In genomic region chr6:4567141-4567540, GRCh38 we compare ENCODE assay signal across 16 cellular contexts.
A peak's percentile ranks its signal among the peaks of the same experiment; 100 is the strongest.
DNase-seq lines count a peak whose midpoint lies in the region; ATAC-seq and TF ChIP-seq lines count a peak whose summit lies in the region.
"Had no signal": no experiment of that assay in that cellular context is flagged by ENCODE, and none has a peak within 500 bp of the region (broad histone marks: within the 10 kb centered on the region; RNA-seq: fewer than 3 reads in every experiment).

No MANE protein-coding gene starts in this region.

- DNase-seq in GM04503 (ENCODE audit: low read depth) = peak; percentile 30
- no peak for DNase-seq in RWPE2 (ENCODE audit: low spot score)
- DNase-seq in mesothelial cell of epicardium (ENCODE audit: low spot score in 2 of 2, unreplicated experiment in 2 of 2) = no peak
- DNase-seq in naive thymus-derived CD8-positive, alpha-beta T cell = no peak
- no peak for DNase-seq in activated T-cell treated with anti-CD3 and anti-CD28 coated beads, Interleukin-2, amount 50 U/mL, for 24 hours
- DNase-seq: activated naive CD8-positive, alpha-beta T cell treated with anti-CD3 and anti-CD28 coated beads for 36 hours; COR-L47; erythroblast; NCI-H1417; NCI-H748 treated with DMSO at 0.1 percent for 48 hours; right lobe of liver had no signal

- H3K9me3 Mint-ChIP-seq in mesothelial cell of epicardium = peaks cover 15% of the 10 kb centered on the region
- H3K9me3 Mint-ChIP-seq in naive thymus-derived CD8-positive, alpha-beta T cell = peaks cover 2 to 26% (median 21%) of the 10 kb centered on the region in 9 donors
- H3K9me3 Mint-ChIP-seq in activated T-cell treated with anti-CD3 and anti-CD28 coated beads, Interleukin-2, amount 50 U/mL, for 24 hours = peaks cover 11% of the 10 kb centered on the region

- ATAC-seq in RWPE2 (ENCODE audit: low read depth) = peak; percentile 69
- peak; percentile 20 for ATAC-seq in esophagus mucosa
- ATAC-seq in HG02642 (IDR thresholded peaks at IDR 0.05; ENCODE audit: poor library complexity, unreplicated experiment) = no peak
- ATAC-seq in naive thymus-derived CD8-positive, alpha-beta T cell = no peak
- no peak for ATAC-seq in HG02678 (IDR thresholded peaks at IDR 0.05; ENCODE audit: unreplicated experiment)
- ATAC-seq: right lobe of liver; stimulated activated effector memory CD8-positive, alpha-beta T cell treated with anti-CD3 and anti-CD28 coated beads, Interleukin-12 subunit alpha, Interleukin-12 subunit beta, amount 100 ng/mL, for 72 hours had no signal

- no peaks in the 10 kb centered on the region for H3K27me3 Mint-ChIP-seq in mesothelial cell of epicardium (ENCODE audit: low read depth)
- peaks cover 2 to 30% (median 3%) of the 10 kb centered on the region in 5 donors for H3K27me3 Mint-ChIP-seq in naive thymus-derived CD8-positive, alpha-beta T cell
- peaks cover 11% of the 10 kb centered on the region for H3K27me3 Mint-ChIP-seq in activated T-cell treated with anti-CD3 and anti-CD28 coated beads, Interleukin-2, amount 50 U/mL, for 24 hours

- no peak for TF ChIP-seq CTCF in RWPE2 (IDR thresholded peaks at IDR 0.05; ENCODE audit: poor library complexity, severe bottlenecking)
- no peak for TF ChIP-seq CTCF in mesothelial cell of epicardium (IDR thresholded peaks at IDR 0.05; ENCODE audit: unreplicated experiment)

- no peaks in the 10 kb centered on the region for H3K27me3 ChIP-seq in RWPE2 (ENCODE audit: insufficient read depth, poor library complexity, severe bottlenecking)
- H3K27me3 ChIP-seq: right lobe of liver had no signal

- no peaks in the 10 kb centered on the region for H3K4me1 ChIP-seq in RWPE2 (ENCODE audit: insufficient read depth, poor library complexity, severe bottlenecking)
- H3K4me1 ChIP-seq: right lobe of liver had no signal

- H3K4me1 Mint-ChIP-seq in mesothelial cell of epicardium = peaks cover 24% of the 10 kb centered on the region
- H3K4me1 Mint-ChIP-seq in naive thymus-derived CD8-positive, alpha-beta T cell = no peaks in the 10 kb centered on the region
- H3K4me1 Mint-ChIP-seq in activated T-cell treated with anti-CD3 and anti-CD28 coated beads, Interleukin-2, amount 50 U/mL, for 24 hours (ENCODE audit: low read depth) = no peaks in the 10 kb centered on the region
- H3K4me1 Mint-ChIP-seq: activated naive CD8-positive, alpha-beta T cell treated with anti-CD3 and anti-CD28 coated beads for 36 hours; stimulated activated effector memory CD8-positive, alpha-beta T cell treated with anti-CD3 and anti-CD28 coated beads, Interleukin-12 subunit alpha, Interleukin-12 subunit beta, amount 100 ng/mL, for 72 hours had no signal

- H3K36me3 ChIP-seq in RWPE2 (ENCODE audit: low read depth) = no peaks in the 10 kb centered on the region
- H3K36me3 ChIP-seq: right lobe of liver had no signal

- H3K9me3 ChIP-seq in RWPE2 (ENCODE audit: severe bottlenecking) = peaks cover 4% of the 10 kb centered on the region

- peak overlapping the region; percentile 48 for H3K27ac Mint-ChIP-seq in mesothelial cell of epicardium
- no peak overlapping the region for H3K27ac Mint-ChIP-seq in naive thymus-derived CD8-positive, alpha-beta T cell
- no peak overlapping the region for H3K27ac Mint-ChIP-seq in activated T-cell treated with anti-CD3 and anti-CD28 coated beads, Interleukin-2, amount 50 U/mL, for 24 hours
- H3K27ac Mint-ChIP-seq: activated naive CD8-positive, alpha-beta T cell treated with anti-CD3 and anti-CD28 coated beads for 36 hours; stimulated activated effector memory CD8-positive, alpha-beta T cell treated with anti-CD3 and anti-CD28 coated beads, Interleukin-12 subunit alpha, Interleukin-12 subunit beta, amount 100 ng/mL, for 72 hours had no signal

- peaks cover 7% of the 10 kb centered on the region for H3K36me3 Mint-ChIP-seq in mesothelial cell of epicardium
- H3K36me3 Mint-ChIP-seq in naive thymus-derived CD8-positive, alpha-beta T cell = peaks cover 0 to 16% (median 3%) of the 10 kb centered on the region in 3 donors
- H3K36me3 Mint-ChIP-seq in activated T-cell treated with anti-CD3 and anti-CD28 coated beads, Interleukin-2, amount 50 U/mL, for 24 hours (ENCODE audit: low read depth) = no peaks in the 10 kb centered on the region
- H3K36me3 Mint-ChIP-seq: stimulated activated effector memory CD8-positive, alpha-beta T cell treated with anti-CD3 and anti-CD28 coated beads, Interleukin-12 subunit alpha, Interleukin-12 subunit beta, amount 100 ng/mL, for 72 hours had no signal

- H3K27ac ChIP-seq in RWPE2 (ENCODE audit: poor library complexity, severe bottlenecking) = no peak overlapping the region
- H3K27ac ChIP-seq: right lobe of liver, SK-N-MC had no signal

- H3K4me3 ChIP-seq in RWPE2 (ENCODE audit: severe bottlenecking) = no peak overlapping the region
- H3K4me3 ChIP-seq: right lobe of liver, SK-N-MC had no signal

- POLR2A ChIA-PET in naive thymus-derived CD8-positive, alpha-beta T cell (lab: Charles Lee) = no interaction called here

- no peak overlapping the region for H3K4me3 Mint-ChIP-seq in mesothelial cell of epicardium
- H3K4me3 Mint-ChIP-seq in naive thymus-derived CD8-positive, alpha-beta T cell = no peak overlapping the region
- H3K4me3 Mint-ChIP-seq in activated T-cell treated with anti-CD3 and anti-CD28 coated beads, Interleukin-2, amount 50 U/mL, for 24 hours = no peak overlapping the region
- H3K4me3 Mint-ChIP-seq: activated naive CD8-positive, alpha-beta T cell treated with anti-CD3 and anti-CD28 coated beads for 36 hours; stimulated activated effector memory CD8-positive, alpha-beta T cell treated with anti-CD3 and anti-CD28 coated beads, Interleukin-12 subunit alpha, Interleukin-12 subunit beta, amount 100 ng/mL, for 72 hours had no signal

Comparison
In these comparisons a context has a peak if more than half of its experiments do, and no peak if none do; other contexts are left out.
1. ATAC-seq: peak in RWPE2 (single experiment) and esophagus mucosa (single experiment); none in HG02642 (single experiment), naive thymus-derived CD8-positive, alpha-beta T cell (0 of 2) and HG02678 (single experiment).